8 cellular contexts compared by ENCODE assay signal in the genomic region with DNA sequence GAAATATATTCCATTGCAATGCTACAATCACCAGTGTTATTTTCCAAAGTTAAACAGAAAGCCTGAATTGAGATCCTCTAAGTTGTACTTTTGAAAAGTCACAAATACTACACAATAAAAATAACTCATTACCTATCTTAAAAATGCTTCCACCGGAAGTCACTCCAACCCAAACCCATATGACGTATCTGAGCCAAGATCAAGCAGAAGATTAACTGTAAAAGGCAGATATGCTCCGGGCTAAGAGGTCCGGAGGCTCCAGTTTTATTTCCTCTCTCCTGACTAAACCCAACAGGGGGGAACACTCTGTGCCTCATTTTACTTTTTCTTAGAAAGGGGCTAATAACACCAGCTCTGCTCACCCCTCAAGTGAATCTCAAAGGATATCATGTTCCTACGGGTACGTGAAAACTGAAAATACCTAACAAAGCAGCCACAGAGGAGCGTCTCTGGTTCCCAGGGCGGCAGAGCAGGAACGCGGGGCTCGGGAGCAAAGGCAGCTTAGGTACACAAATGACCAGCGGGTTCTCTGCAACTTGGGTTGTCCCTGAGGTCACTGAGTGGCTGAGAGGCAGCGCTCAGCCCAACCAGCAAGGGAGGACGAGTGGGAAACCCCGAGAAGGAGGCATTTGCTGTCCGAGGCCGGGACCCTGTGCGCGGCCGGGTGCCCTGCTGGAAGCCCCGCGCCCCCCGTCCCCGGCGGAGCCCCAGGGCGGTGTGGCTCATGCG. TPM values are rescaled to one million over a fixed set of nuclear protein-coding genes. Genes with fewer than 3 reads are reported as not detected.
DNase-seq lines count a peak whose midpoint lies in the region; ATAC-seq and TF ChIP-seq lines count a peak whose summit lies in the region.

No MANE protein-coding gene starts in this region.

- H3K27ac ChIP-seq in HCT116 (ENCODE audit: low read depth, low read length) (peak overlapping the region; percentile 87), lung (ENCODE audit: low read depth in 1 of 2, low read length in 1 of 2) (peak overlapping the region; percentile 96), transverse colon (peak overlapping the region; percentile 93 to 98 (median 96))

- peaks cover 24 to 28% of the 10 kb centered on the region in 2 experiments for H3K4me1 ChIP-seq in HCT116 (ENCODE audit: control insufficient read depth in 1 of 2, insufficient read depth in 2 of 2, low read length in 2 of 2)
- peaks cover 0 to 9% of the 10 kb centered on the region in 2 donors for H3K4me1 ChIP-seq in lung (ENCODE audit: control insufficient read depth in 2 of 2, insufficient read depth in 2 of 2, low read length in 2 of 2)
- peaks cover 0 to 44% (median 34%) of the 10 kb centered on the region in 4 donors for H3K4me1 ChIP-seq in transverse colon

- no peaks in the 10 kb centered on the region for H4K20me1 ChIP-seq in HCT116 (ENCODE audit: insufficient read depth)

- H3K9me3 ChIP-seq in HCT116 (ENCODE audit: control insufficient read depth in 1 of 2, insufficient read depth in 1 of 2, low read depth in 1 of 2, low read length in 2 of 2) (no peaks in the 10 kb centered on the region), lung (ENCODE audit: control insufficient read depth in 2 of 2, insufficient read depth in 1 of 2, low read length in 1 of 2) (no peaks in the 10 kb centered on the region), transverse colon (no peaks in the 10 kb centered on the region)

- RAD21 ChIA-PET in HCT116 (lab: Charles Lee; ENCODE audit: low non-redundant PET in 1 of 2, low total read pairs in 2 of 2, uncharacterized antibody in 2 of 2, unreplicated experiment in 2 of 2) = interaction anchor here in 1 of 2 experiments (1.3 kb wide), 1 partner anchor 105 kb away, joined by 3 read pairs; no protein-coding TSS in a partner anchor

- CTCF ChIA-PET in HCT116 (lab: Charles Lee) = interaction anchor here (1.7 kb wide), 1 partner anchor 105 kb away, joined by 9 read pairs; no protein-coding TSS in a partner anchor

- H3K79me2 ChIP-seq in HCT116 (ENCODE audit: insufficient read depth, low read length) = peaks cover 3% of the 10 kb centered on the region; the same call in 1 of the 2 replicates

- intact Hi-C loops in HCT116 (cut with micrococcal nuclease) = loop anchor here (10.0 kb wide), 2 partner anchors 106 to 336 kb away; no protein-coding TSS in a partner anchor
- intact Hi-C loops in dendritic cell treated with granulocyte-macrophage colony-stimulating factor and Interleukin-4, amounts not matched to agents 40 ng/mL and 50 ng/mL, for 4 days (cut with micrococcal nuclease) = loop anchor here (2.0 to 5.0 kb wide), 3 partner anchors 38 to 108 kb away; a partner anchor contains a TSS
- intact Hi-C loops in transverse colon (cut with DNase I; ENCODE audit: low total_unique reads) = loop anchor here (5.0 kb wide), 1 partner anchor 57 kb away; a partner anchor contains a TSS

- peak overlapping the region; percentile 84 for H3K4me2 ChIP-seq in HCT116 (ENCODE audit: low read length)

- POLR2A ChIA-PET in HCT116 (lab: Charles Lee) = interaction anchor here (1.0 to 1.1 kb wide), 2 partner anchors 14 to 152 kb away, joined by 4 read pairs; no protein-coding TSS in a partner anchor

- in situ Hi-C loops in transverse colon (cut with MboI; ENCODE audit: low pct_ligation_motif_present in 1 of 4, low pct_unique_long_range_greater_than_20kb in 1 of 4, low sequenced_read_pairs in 3 of 4) = no loop called here

- H3K36me3 ChIP-seq in HCT116 (ENCODE audit: control insufficient read depth in 1 of 2, insufficient read depth in 2 of 2, low read length in 2 of 2) = no peaks in the 10 kb centered on the region; a peak in 2 of 4 replicates
- no peaks in the 10 kb centered on the region for H3K36me3 ChIP-seq in lung (ENCODE audit: control insufficient read depth in 2 of 2, insufficient read depth in 2 of 2, low read length in 2 of 2)
- no peaks in the 10 kb centered on the region for H3K36me3 ChIP-seq in transverse colon

- DNase-seq in NCI-H2029 (lab: John Stamatoyannopoulos, UW) = peak; percentile 17
- no peak for DNase-seq in NCI-H2029 treated with DMSO at 0.1 percent for 48 hours (lab: John Stamatoyannopoulos, UW)
- no peak for DNase-seq in HCT116 (ENCODE audit: low read depth, low spot score)
- peak; percentile 69 for DNase-seq in OCI-M1 (lab: John Stamatoyannopoulos, UW)
- DNase-seq in lung (ENCODE audit: low spot score) = peak; percentile 47
- DNase-seq in transverse colon = peak; percentile 38

- H2AFZ ChIP-seq in HCT116 (ENCODE audit: low read depth, low read length, poor library complexity, severe bottlenecking) = no peak overlapping the region

- H3K36me3 Mint-ChIP-seq in dendritic cell treated with granulocyte-macrophage colony-stimulating factor and Interleukin-4, amounts not matched to agents 40 ng/mL and 50 ng/mL, for 4 days (ENCODE audit: low read depth) = peaks cover 51% of the 10 kb centered on the region

- H3K27me3 ChIP-seq in HCT116 (ENCODE audit: insufficient read depth, low read length) (no peaks in the 10 kb centered on the region), lung (ENCODE audit: control insufficient read depth, insufficient read depth) (no peaks in the 10 kb centered on the region), transverse colon (no peaks in the 10 kb centered on the region)

- 2 to 3% methylated on average over 27 of the region's 27 CpGs for WGBS in lung, 2 donors
- 0 to 3% methylated on average over 4 to 13 of the region's 27 CpGs for WGBS in transverse colon (ENCODE audit: low coverage in 1 of 2), 2 donors

- peaks cover 74% of the 10 kb centered on the region for H3K4me1 Mint-ChIP-seq in dendritic cell treated with granulocyte-macrophage colony-stimulating factor and Interleukin-4, amounts not matched to agents 40 ng/mL and 50 ng/mL, for 4 days (ENCODE audit: low read depth)

- peak overlapping the region; percentile 86 for H3K27ac Mint-ChIP-seq in dendritic cell treated with granulocyte-macrophage colony-stimulating factor and Interleukin-4, amounts not matched to agents 40 ng/mL and 50 ng/mL, for 4 days

- ATAC-seq in HCT116 (peak; percentile 55), lung (ENCODE audit: insufficient read depth, low FRiP score) (peak; percentile 14), GM19455 (IDR thresholded peaks at IDR 0.05; ENCODE audit: unreplicated experiment) (no peak)

- H3K4me3 ChIP-seq in HCT116 (replicated peaks in 1 of 2; ENCODE audit: low read depth in 1 of 2, low read length in 2 of 2) = peak overlapping the region; percentile 67 to 82
- peak overlapping the region; percentile 77 for H3K4me3 ChIP-seq in lung
- peak overlapping the region; percentile 72 to 87 (median 74) for H3K4me3 ChIP-seq in transverse colon

- TF ChIP-seq POLR2A in HCT116 (IDR thresholded peaks at IDR 0.05; ENCODE audit: borderline replicate concordance, extremely low read depth, insufficient read depth, insufficient read length) (no peak), transverse colon (IDR thresholded peaks at IDR 0.05) (peak; percentile 26)

- H3K27me3 Mint-ChIP-seq in dendritic cell treated with granulocyte-macrophage colony-stimulating factor and Interleukin-4, amounts not matched to agents 40 ng/mL and 50 ng/mL, for 4 days = peaks cover 3% of the 10 kb centered on the region

- H3K9me3 Mint-ChIP-seq in dendritic cell treated with granulocyte-macrophage colony-stimulating factor and Interleukin-4, amounts not matched to agents 40 ng/mL and 50 ng/mL, for 4 days = peaks cover 6% of the 10 kb centered on the region

- TF ChIP-seq CTCF in HCT116 (IDR thresholded peaks at IDR 0.05 in 2 of 3, conservative IDR thresholded peaks at IDR 0.05 in 1 of 3; ENCODE audit: borderline replicate concordance in 1 of 3, insufficient read depth in 1 of 3, low read depth in 2 of 3, low read length in 2 of 3) (no peak), lung (IDR thresholded peaks at IDR 0.05; ENCODE audit: control extremely low read depth, extremely low read depth) (no peak), transverse colon (IDR thresholded peaks at IDR 0.05) (no peak)

- H3K4me3 Mint-ChIP-seq in dendritic cell treated with granulocyte-macrophage colony-stimulating factor and Interleukin-4, amounts not matched to agents 40 ng/mL and 50 ng/mL, for 4 days = peak overlapping the region; percentile 88

- H3K9me2 ChIP-seq in HCT116 (ENCODE audit: insufficient read depth) = no peaks in the 10 kb centered on the region

- no peak for TF ChIP-seq EP300 in transverse colon (IDR thresholded peaks at IDR 0.05; ENCODE audit: low read depth)

- no TSS peak for BruUV-seq in HCT116 (replicated peaks; lab: Mats Ljungman, UMichigan)

- TF ChIP-seq RAD21 in HCT116 (IDR thresholded peaks at IDR 0.05; ENCODE audit: low read depth) = no peak

- peak overlapping the region; percentile 68 for H3K9ac ChIP-seq in HCT116 (ENCODE audit: low read length)

TF ChIP-seq in HCT116, 20 proteins besides CTCF, POLR2A, EP300 and RAD21:
- no peak for TF ChIP-seq CBX3 (IDR thresholded peaks at IDR 0.05; ENCODE audit: low read depth)
- TF ChIP-seq, protein P1, sequence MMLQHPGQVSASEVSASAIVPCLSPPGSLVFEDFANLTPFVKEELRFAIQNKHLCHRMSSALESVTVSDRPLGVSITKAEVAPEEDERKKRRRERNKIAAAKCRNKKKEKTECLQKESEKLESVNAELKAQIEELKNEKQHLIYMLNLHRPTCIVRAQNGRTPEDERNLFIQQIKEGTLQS (IDR thresholded peaks at IDR 0.05) = no peak
- TF ChIP-seq FOSL1 (IDR thresholded peaks at IDR 0.05; ENCODE audit: low read depth) = no peak
- TF ChIP-seq SIN3A (IDR thresholded peaks at IDR 0.05; ENCODE audit: low read depth) = no peak
- no peak for TF ChIP-seq EZH2 (IDR thresholded peaks at IDR 0.05)
- no peak for TF ChIP-seq ZFX (IDR thresholded peaks at IDR 0.05)

RNA-seq across cellular contexts. Expression of a gene that starts 0.8 kb away (rescaled TPM):
- 10.6 TPM for total RNA-seq in HCT116 (2021; ENCODE audit: unreplicated experiment)
- 15.6 and 19.2 TPM in 2 replicates for polyA plus RNA-seq in HCT116 (2012)
- total RNA-seq in lung = 10 to 100 TPM; 42.9 to 47.9 TPM
- 100 to 1,000 TPM in 1 of 2 donors, 10 to 100 TPM in 1; 35.8 to 118 TPM for polyA plus RNA-seq in lung
- 10 to 100 TPM; 12.5 to 66.2 (median 54.1) TPM for total RNA-seq in transverse colon

RNA-seq across cellular contexts. Expression of a gene that starts 54.6 kb away (rescaled TPM):
- total RNA-seq in HCT116 (2021; ENCODE audit: unreplicated experiment) (32.1 TPM), lung (10 to 100 TPM; 28.6 to 28.9 TPM), transverse colon (10 to 100 TPM; 12.9 to 37.8 (median 33.3) TPM)
- polyA plus RNA-seq in HCT116 (2012) = 26.9 and 29.5 TPM in 2 replicates
- 10 to 100 TPM; 24.1 to 28.6 TPM for polyA plus RNA-seq in lung

Comparison
In these comparisons a context has a peak if more than half of its experiments do, and no peak if none do; other contexts are left out.
1. DNase-seq: peak in NCI-H2029 (single experiment), OCI-M1 (single experiment), lung (single experiment) and transverse colon (single experiment); none in NCI-H2029 treated with DMSO at 0.1 percent for 48 hours (single experiment) and HCT116 (single experiment).
2. Peak in every context shown above with its lines, with median percentiles within 50 percentile points of each other: H3K27ac ChIP-seq and H3K4me3 ChIP-seq.